Comparison of ENCODE assay signal across 35 cellular contexts in genomic region chr19:16764793-16765433, GRCh38. TPM values are rescaled to one million over a fixed set of nuclear protein-coding genes. Genes with fewer than 3 reads are reported as not detected.
"Had no signal": no experiment of that assay in that cellular context is flagged by ENCODE, and none has a peak within 500 bp of the region (broad histone marks: within the 10 kb centered on the region; RNA-seq: fewer than 3 reads in every experiment).

No MANE protein-coding gene starts in this region.

- H3K27me3 ChIP-seq: adrenal gland, body of pancreas, SJCRH30 had no signal

- H3K4me3 ChIP-seq: adrenal gland, body of pancreas, cardiac muscle cell, PC-9, SJCRH30, SK-N-MC had no signal

- H3K4me1 ChIP-seq: adrenal gland, body of pancreas, SJCRH30 had no signal

- ATAC-seq: activated CD8-positive, alpha-beta T cell treated with anti-CD3 and anti-CD28 coated beads for 36 hours; body of pancreas had no signal

- FAIRE-seq: astrocyte, RCC 7860, TTC549 had no signal

- DNase-seq: activated CD4-positive, alpha-beta T cell treated with anti-CD3 and anti-CD28 coated beads, Interleukin-2, amount 10 ng/mL, durations not matched to agents 24 days and 14 days; activated CD4-positive, alpha-beta T cell treated with anti-CD3 and anti-CD28 coated beads, Interleukin-2, amount 50 U/mL, for 4 hours; activated CD8-positive, alpha-beta T cell treated with anti-CD3 and anti-CD28 coated beads for 36 hours; activated gamma-delta T cell; activated naive CD4-positive, alpha-beta T cell treated with Interleukin-2 at 50 U/mL for 16 hours; activated T-cell treated with anti-CD3 and anti-CD28 coated beads, Interleukin-2, amount 50 U/mL, for 1 hour; adrenal gland; body of pancreas; KG1; NCI-H1092 treated with DMSO at 0.1 percent for 48 hours; NCI-H1417; NCI-H146; NCI-H187; NCI-H2029 treated with DMSO at 0.1 percent for 48 hours; NCI-H2107; NCI-H2171; NCI-H510A; NCI-H526; NCI-H748 treated with DMSO at 0.1 percent for 48 hours; NK-92 treated with Interleukin-12 subunit alpha and Interleukin-12 subunit beta, amount 100 ng/mL, for 24 hours; PC-9; SHP77; SJCRH30 had no signal

- H3K27ac ChIP-seq: adrenal gland, body of pancreas, cardiac muscle cell, PC-9, SJCRH30, SK-N-MC had no signal

- H3K36me3 Mint-ChIP-seq: activated naive CD4-positive, alpha-beta T cell treated with anti-CD3 and anti-CD28 coated beads, Interleukin-2, amount 50 U/mL, for 24 hours had no signal

- H3K4me1 Mint-ChIP-seq: activated CD4-positive, alpha-beta T cell treated with anti-CD3 and anti-CD28 coated beads, Interleukin-2, amount 10 ng/mL, durations not matched to agents 24 days and 14 days; activated naive CD4-positive, alpha-beta T cell treated with anti-CD3 and anti-CD28 coated beads, Interleukin-2, amount 50 U/mL, for 24 hours; central memory CD8-positive, alpha-beta T cell had no signal

- H3K9me3 ChIP-seq: adrenal gland, body of pancreas, SJCRH30 had no signal

- H3K27ac Mint-ChIP-seq: activated CD4-positive, alpha-beta T cell treated with anti-CD3 and anti-CD28 coated beads, Interleukin-2, amount 10 ng/mL, durations not matched to agents 24 days and 14 days; activated CD8-positive, alpha-beta T cell treated with anti-CD3 and anti-CD28 coated beads for 36 hours; activated naive CD4-positive, alpha-beta T cell treated with anti-CD3 and anti-CD28 coated beads, Interleukin-2, amount 50 U/mL, for 24 hours; activated T-helper 2 cell treated with anti-CD3 and anti-CD28 coated beads, Interferon-gamma antibody, Interleukin-2, Interleukin-4, amounts not matched to agents 10 μg/mL and 5 μg/mL and 100 μg/mL, durations not matched to agents 14 hours and 24 hours and 36 hours had no signal

- H3K36me3 ChIP-seq: adrenal gland, cardiac muscle cell, SJCRH30 had no signal

- H3K4me3 Mint-ChIP-seq: activated CD4-positive, alpha-beta T cell treated with anti-CD3 and anti-CD28 coated beads, Interleukin-2, amount 10 ng/mL, durations not matched to agents 24 days and 14 days; activated CD8-positive, alpha-beta T cell treated with anti-CD3 and anti-CD28 coated beads for 36 hours; activated naive CD4-positive, alpha-beta T cell treated with anti-CD3 and anti-CD28 coated beads, Interleukin-2, amount 50 U/mL, for 24 hours; central memory CD8-positive, alpha-beta T cell had no signal

- H3K9me3 Mint-ChIP-seq: activated CD4-positive, alpha-beta T cell treated with anti-CD3 and anti-CD28 coated beads, Interleukin-2, amount 10 ng/mL, durations not matched to agents 24 days and 14 days; activated naive CD4-positive, alpha-beta T cell treated with anti-CD3 and anti-CD28 coated beads, Interleukin-2, amount 50 U/mL, for 24 hours; activated T-helper 2 cell treated with anti-CD3 and anti-CD28 coated beads, Interferon-gamma antibody, Interleukin-2, Interleukin-4, amounts not matched to agents 10 μg/mL and 5 μg/mL and 100 μg/mL, durations not matched to agents 14 hours and 24 hours and 36 hours; central memory CD8-positive, alpha-beta T cell had no signal

RNA-seq across cellular contexts. Expression of gene NWD1, which starts 45.3 kb away (rescaled TPM):
- total RNA-seq: activated CD4-positive, alpha-beta T cell treated with anti-CD3 and anti-CD28 coated beads, Interleukin-2, amount 10 ng/mL, durations not matched to agents 24 days and 14 days; activated CD8-positive, alpha-beta memory T cell treated with anti-CD3 and anti-CD28 coated beads for 36 hours; activated CD8-positive, alpha-beta T cell treated with anti-CD3 and anti-CD28 coated beads for 36 hours; activated T-helper 2 cell treated with anti-CD3 and anti-CD28 coated beads, Interferon-gamma antibody, Interleukin-2, Interleukin-4, amounts not matched to agents 10 μg/mL and 5 μg/mL and 100 μg/mL, durations not matched to agents 14 hours and 24 hours and 36 hours; astrocyte; LHCN-M2; SJCRH30; T-helper 1 cell treated with Interleukin-12 subunit alpha and Interleukin-12 subunit beta and Interleukin-4 antibody, amounts not matched to agents 30 ng/mL and 1 ng/mL, for 36 hours; T-helper 2 cell treated with Interferon-gamma antibody and Interleukin-4, amounts not matched to agents 100 ng/mL and 5 ng/mL, for 36 hours had no signal
- polyA plus RNA-seq: adrenal gland, cardiac muscle cell had no signal
